Comparison of ENCODE assay signal across 18 cellular contexts in genomic region chr22:48332438-48333322, GRCh38.
"Had no signal": no experiment of that assay in that cellular context is flagged by ENCODE, and none has a peak within 500 bp of the region (broad histone marks: within the 10 kb centered on the region; RNA-seq: fewer than 3 reads in every experiment).

No MANE protein-coding gene starts in this region.

- H3K9me3 ChIP-seq: ascending aorta, vagina had no signal

- H3K27me3 ChIP-seq: ascending aorta, tibial artery, vagina had no signal

- H3K36me3 ChIP-seq: ascending aorta, breast epithelium, esophagus squamous epithelium, tibial artery, vagina had no signal

- H3K27ac Mint-ChIP-seq: activated CD4-positive, alpha-beta T cell treated with anti-CD3 and anti-CD28 coated beads for 36 hours; natural killer cell treated with Interleukin-12 subunit alpha and Interleukin-12 subunit beta and Interleukin-15 and Interleukin-18, amount 100 ng/mL, for 72 hours; progenitor cell of endocrine pancreas; WTC11 had no signal

- H3K4me1 Mint-ChIP-seq: activated CD4-positive, alpha-beta T cell treated with anti-CD3 and anti-CD28 coated beads for 36 hours; WTC11 had no signal

- H3K27ac ChIP-seq: ascending aorta, breast epithelium, esophagus squamous epithelium, tibial artery, vagina had no signal

- DNase-seq: activated CD4-positive, alpha-beta T cell treated with anti-CD3 and anti-CD28 coated beads for 36 hours; activated CD4-positive, alpha-beta T cell treated with anti-CD3 and anti-CD28 coated beads, Interleukin-2, amount 50 U/mL, for 48 hours; activated naive CD4-positive, alpha-beta T cell treated with Interleukin-2 at 50 U/mL for 16 hours; activated T-cell treated with anti-CD3 and anti-CD28 coated beads for 4 hours; effector CD8-positive, alpha-beta T cell; esophagus squamous epithelium; mesendoderm; occipital lobe; stimulated activated CD4-positive, alpha-beta T cell treated with anti-CD3 and anti-CD28 coated beads, Interleukin-2, amount 100 ng/mL, for 24 hours; stimulated activated naive CD8-positive, alpha-beta T cell treated with anti-CD3 and anti-CD28 coated beads, Interleukin-15, Interleukin-2, amounts not matched to agents 100 U/mL and 50 U/mL, for 24 hours; substantia nigra; tibial artery had no signal

- H3K4me1 ChIP-seq: ascending aorta, breast epithelium, esophagus squamous epithelium, tibial artery, vagina had no signal

- H3K4me3 ChIP-seq: ascending aorta, breast epithelium, esophagus squamous epithelium, tibial artery, vagina had no signal

- H3K27me3 Mint-ChIP-seq: activated CD4-positive, alpha-beta T cell treated with anti-CD3 and anti-CD28 coated beads for 36 hours had no signal

- H3K36me3 Mint-ChIP-seq: natural killer cell treated with Interleukin-12 subunit alpha and Interleukin-12 subunit beta and Interleukin-15 and Interleukin-18, amount 100 ng/mL, for 72 hours had no signal

- ATAC-seq: activated CD4-positive, alpha-beta T cell treated with anti-CD3 and anti-CD28 coated beads for 36 hours; natural killer cell treated with Interleukin-12 subunit alpha and Interleukin-12 subunit beta and Interleukin-15 and Interleukin-18, amount 100 ng/mL, for 72 hours; stimulated activated naive CD8-positive, alpha-beta T cell treated with anti-CD3 and anti-CD28 coated beads, Interleukin-15, Interleukin-2, amounts not matched to agents 100 U/mL and 50 U/mL, for 24 hours; WTC11 had no signal

- H3K4me3 Mint-ChIP-seq: activated CD4-positive, alpha-beta T cell treated with anti-CD3 and anti-CD28 coated beads for 36 hours; natural killer cell treated with Interleukin-12 subunit alpha and Interleukin-12 subunit beta and Interleukin-15 and Interleukin-18, amount 100 ng/mL, for 72 hours; WTC11 had no signal
